ENCODE assay signal across 17 cellular contexts in the genomic region with DNA sequence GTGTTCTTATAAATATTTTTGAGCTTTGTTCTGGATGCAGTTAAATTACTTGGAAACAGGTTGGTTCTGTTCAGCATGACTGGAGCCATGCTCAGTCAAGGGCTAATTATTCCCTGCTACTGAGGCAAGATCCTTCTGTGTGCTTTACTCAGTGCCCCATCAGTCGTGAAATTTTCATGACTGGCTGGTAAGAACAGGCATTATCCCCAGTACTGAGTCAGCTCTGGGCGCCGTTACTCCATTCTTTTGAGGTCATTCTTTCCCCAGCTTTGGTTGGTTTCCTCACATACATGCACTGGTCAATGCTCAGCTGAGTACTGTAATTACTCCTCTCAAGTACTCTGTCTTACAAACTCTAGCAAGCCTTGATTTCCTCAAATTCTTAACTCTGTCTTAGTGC.
DNase-seq lines count a peak whose midpoint lies in the region; ATAC-seq and TF ChIP-seq lines count a peak whose summit lies in the region.
"Had no signal": no experiment of that assay in that cellular context is flagged by ENCODE, and none has a peak within 500 bp of the region (broad histone marks: within the 10 kb centered on the region; RNA-seq: fewer than 3 reads in every experiment).

No MANE protein-coding gene starts in this region.

- H3K9me3 ChIP-seq in Loucy (ENCODE audit: insufficient read depth, low read depth, low read length) (no peaks in the 10 kb centered on the region), right atrium auricular region (no peaks in the 10 kb centered on the region)
- H3K9me3 ChIP-seq: body of pancreas had no signal

- DNase-seq in DMS 273 (lab: John Stamatoyannopoulos, UW; ENCODE audit: unreplicated experiment) (peak; percentile 76), cerebellar cortex (ENCODE audit: low spot score) (peak; percentile 46), kidney glomerular epithelial cell (lab: John Stamatoyannopoulos, UW) (peak; percentile 69), right atrium auricular region (ENCODE audit: low spot score) (no peak), NOMO-1 treated with dmso at 0.1 percent for 144 hours (lab: John Stamatoyannopoulos, UW; ENCODE audit: unreplicated experiment) (no peak)
- DNase-seq: activated effector memory CD4-positive, alpha-beta T cell treated with Interleukin-2 at 50 U/mL for 16 hours; body of pancreas; effector memory CD4-positive, alpha-beta T cell; GF-D8; naive thymus-derived CD4-positive, alpha-beta T cell; stimulated activated CD4-positive, alpha-beta T cell treated with anti-CD3 and anti-CD28 coated beads, Interleukin-2, amount 100 ng/mL, for 48 hours had no signal

- no peak for TF ChIP-seq CTCF in Loucy (conservative IDR thresholded peaks at IDR 0.05; ENCODE audit: low read length)
- TF ChIP-seq CTCF in right atrium auricular region (IDR thresholded peaks at IDR 0.05): no peak

- H3K27ac ChIP-seq in right atrium auricular region: no peak overlapping the region
- H3K27ac ChIP-seq: body of pancreas, C4-2B, HL-60 had no signal

- H3K36me3 ChIP-seq in Loucy (ENCODE audit: insufficient read depth, low read length): no peaks in the 10 kb centered on the region
- no peaks in the 10 kb centered on the region for H3K36me3 ChIP-seq in right atrium auricular region

- H3K27me3 ChIP-seq in Loucy (ENCODE audit: insufficient read depth, low read length, poor library complexity, severe bottlenecking) (no peaks in the 10 kb centered on the region), right atrium auricular region (no peaks in the 10 kb centered on the region)
- H3K27me3 ChIP-seq: body of pancreas had no signal

- no peaks in the 10 kb centered on the region for H4K20me1 ChIP-seq in Loucy (ENCODE audit: insufficient read depth, low read length, poor library complexity, severe bottlenecking)

- no peaks in the 10 kb centered on the region for H3F3A ChIP-seq in Loucy (ENCODE audit: low read depth)

- no peak overlapping the region for H2AFZ ChIP-seq in Loucy (ENCODE audit: low read length)

- peaks cover 31% of the 10 kb centered on the region for H3K79me2 ChIP-seq in Loucy (ENCODE audit: insufficient read depth, low read length)

- H3K9me2 ChIP-seq in Loucy (replicated peaks; ENCODE audit: low read depth, low read length): no peaks in the 10 kb centered on the region

- H3K4me1 ChIP-seq in Loucy (ENCODE audit: insufficient read depth, low read length, poor library complexity, severe bottlenecking) (peaks cover 40% of the 10 kb centered on the region), right atrium auricular region (no peaks in the 10 kb centered on the region)

- H3K4me2 ChIP-seq in Loucy (ENCODE audit: low read depth, low read length, poor library complexity, severe bottlenecking): no peak overlapping the region

- H3K4me3 ChIP-seq in Loucy (ENCODE audit: low read length, poor library complexity, severe bottlenecking): no peak overlapping the region
- H3K4me3 ChIP-seq in right atrium auricular region: no peak overlapping the region
- H3K4me3 ChIP-seq: body of pancreas had no signal

- ATAC-seq in GM21528 (IDR thresholded peaks at IDR 0.05; ENCODE audit: low FRiP score, unreplicated experiment): no peak
- ATAC-seq in GM18873 (IDR thresholded peaks at IDR 0.05; ENCODE audit: low FRiP score, unreplicated experiment): no peak
- ATAC-seq: body of pancreas; left lobe of liver; naive thymus-derived CD4-positive, alpha-beta T cell had no signal

- H3K9ac ChIP-seq in Loucy (ENCODE audit: low read depth, low read length, poor library complexity, severe bottlenecking): peak overlapping the region; percentile 2

Comparison
In these comparisons a context has a peak if more than half of its experiments do, and no peak if none do; other contexts are left out.
1. DNase-seq: peak in DMS 273 (single experiment), cerebellar cortex (single experiment) and kidney glomerular epithelial cell (single experiment); none in right atrium auricular region (single experiment) and NOMO-1 treated with dmso at 0.1 percent for 144 hours (single experiment).